14 cellular contexts compared by ENCODE assay signal in the genomic region with DNA sequence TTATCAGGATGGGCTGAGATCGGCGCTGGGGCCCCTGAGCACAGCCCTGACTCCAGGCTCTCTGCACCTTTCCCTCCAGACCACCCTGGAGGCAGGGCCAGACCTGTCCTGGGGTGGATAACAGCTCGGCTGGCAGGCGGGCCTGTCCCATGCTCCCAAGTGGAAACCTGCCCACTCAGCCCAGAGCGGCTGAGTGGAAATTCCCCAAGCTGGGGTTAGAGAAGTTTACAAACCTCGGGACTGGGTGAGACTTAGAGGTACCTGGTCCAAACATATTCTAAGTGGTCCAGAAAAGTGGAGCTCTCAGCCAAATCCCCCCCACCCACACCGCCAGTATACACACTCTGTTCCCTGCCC. TPM values are rescaled to one million over a fixed set of nuclear protein-coding genes. Genes with fewer than 3 reads are reported as not detected.
DNase-seq lines count a peak whose midpoint lies in the region; ATAC-seq and TF ChIP-seq lines count a peak whose summit lies in the region.
"Had no signal": no experiment of that assay in that cellular context is flagged by ENCODE, and none has a peak within 500 bp of the region (broad histone marks: within the 10 kb centered on the region; RNA-seq: fewer than 3 reads in every experiment).

No MANE protein-coding gene starts in this region.

- CTCF ChIA-PET in CD8-positive, alpha-beta T cell (lab: Charles Lee) = interaction anchor here (0.6 to 3.9 kb wide), 6 partner anchors 12 to 783 kb away, joined by 3 to 31 read pairs (median 21); no protein-coding TSS in a partner anchor
- CTCF ChIA-PET in A673 (lab: Charles Lee) = no interaction called here

- no peaks in the 10 kb centered on the region for H4K20me1 ChIP-seq in smooth muscle cell (ENCODE audit: low read depth)

- 59% methylated on average over 7 of the region's 7 CpGs for WGBS in smooth muscle cell (ENCODE audit: low lambda C conversion rate)

- intact Hi-C loops in CD8-positive, alpha-beta T cell (cut with DNase I, micrococcal nuclease) = loop anchor here (2.0 to 5.0 kb wide), 3 partner anchors 157 to 173 kb away; a partner anchor contains a TSS
- intact Hi-C loops in A673 (cut with micrococcal nuclease; ENCODE audit: unreplicated experiment) = no loop called here

- POLR2A ChIA-PET in CD8-positive, alpha-beta T cell (lab: Charles Lee) = interaction anchor here (0.6 to 1.4 kb wide), 2 partner anchors 224 to 1527 kb away, joined by 3 read pairs; no protein-coding TSS in a partner anchor
- POLR2A ChIA-PET in A673 (lab: Charles Lee; ENCODE audit: low non-redundant PET) = no interaction called here

- H3K9ac ChIP-seq in smooth muscle cell (ENCODE audit: low read depth) = peak overlapping the region; percentile 64

- no peaks in the 10 kb centered on the region for H3K9me3 ChIP-seq in CD8-positive, alpha-beta T cell (ENCODE audit: low read length)
- no peaks in the 10 kb centered on the region for H3K9me3 ChIP-seq in KOPT-K1 (ENCODE audit: insufficient read depth, low read length, poor library complexity, severe bottlenecking)
- H3K9me3 ChIP-seq in smooth muscle cell (replicated peaks; ENCODE audit: low read depth) = no peaks in the 10 kb centered on the region
- no peaks in the 10 kb centered on the region for H3K9me3 ChIP-seq in A673 (ENCODE audit: low read depth, low read length, poor library complexity, severe bottlenecking)

- H3K4me3 Mint-ChIP-seq in CD8-positive, alpha-beta T cell = no peak overlapping the region
- H3K4me3 Mint-ChIP-seq: WTC11 had no signal

- H3K27ac ChIP-seq in CD8-positive, alpha-beta T cell (ENCODE audit: low read depth, low read length) = no peak overlapping the region
- H3K27ac ChIP-seq in KOPT-K1 (ENCODE audit: low read depth, low read length, poor library complexity, severe bottlenecking) (peak overlapping the region; percentile 99), smooth muscle cell (ENCODE audit: low read depth) (peak overlapping the region; percentile 69), A673 (ENCODE audit: low read depth, low read length, poor library complexity, severe bottlenecking) (no peak overlapping the region)

- H3K4me1 Mint-ChIP-seq in CD8-positive, alpha-beta T cell (ENCODE audit: low read depth) = peaks cover 63% of the 10 kb centered on the region

- no peak for DNase-seq in CD8-positive, alpha-beta T cell
- DNase-seq in smooth muscle cell (lab: John Stamatoyannopoulos, UW; ENCODE audit: unreplicated experiment) (no peak), RPMI8226 (no peak), A673 (ENCODE audit: low spot score) (no peak), kidney glomerular epithelial cell (lab: John Stamatoyannopoulos, UW) (no peak)

- H3K4me2 ChIP-seq in smooth muscle cell = peak overlapping the region; percentile 54

- no TSS peak for BruUV-seq in A673 (replicated peaks; lab: Mats Ljungman, UMichigan)

- H3K4me1 ChIP-seq in CD8-positive, alpha-beta T cell (ENCODE audit: insufficient read depth, low read length) = peaks cover 46% of the 10 kb centered on the region
- H3K4me1 ChIP-seq in smooth muscle cell (ENCODE audit: low read depth) = peaks cover 3% of the 10 kb centered on the region
- no peaks in the 10 kb centered on the region for H3K4me1 ChIP-seq in A673 (ENCODE audit: insufficient read depth, low read length, poor library complexity, severe bottlenecking)

- no peak for TF ChIP-seq CTCF in CD8-positive, alpha-beta T cell (IDR thresholded peaks at IDR 0.05)
- no peak for TF ChIP-seq CTCF in smooth muscle cell (IDR thresholded peaks at IDR 0.05; ENCODE audit: borderline replicate concordance, insufficient read depth, poor library complexity, severe bottlenecking)
- TF ChIP-seq CTCF in A673 (conservative IDR thresholded peaks at IDR 0.05; ENCODE audit: low read depth, low read length) = no peak

- H3K36me3 Mint-ChIP-seq in CD8-positive, alpha-beta T cell = no peaks in the 10 kb centered on the region
- H3K36me3 Mint-ChIP-seq: WTC11 had no signal

- H2AFZ ChIP-seq in smooth muscle cell (ENCODE audit: low read depth) = no peak overlapping the region

- H3K9me3 Mint-ChIP-seq in CD8-positive, alpha-beta T cell = no peaks in the 10 kb centered on the region
- H3K9me3 Mint-ChIP-seq: WTC11 had no signal

- H3K27me3 ChIP-seq in CD8-positive, alpha-beta T cell (ENCODE audit: insufficient read depth, low read length) = no peaks in the 10 kb centered on the region
- H3K27me3 ChIP-seq in smooth muscle cell (ENCODE audit: low read depth) = no peaks in the 10 kb centered on the region
- no peaks in the 10 kb centered on the region for H3K27me3 ChIP-seq in A673 (replicated peaks; ENCODE audit: insufficient read depth, low read depth, low read length, poor library complexity)

- no peaks in the 10 kb centered on the region for H3K27me3 Mint-ChIP-seq in CD8-positive, alpha-beta T cell (ENCODE audit: low read depth)

- no peak overlapping the region for H3K4me3 ChIP-seq in CD8-positive, alpha-beta T cell (ENCODE audit: low read depth, low read length)
- H3K4me3 ChIP-seq in smooth muscle cell = no peak overlapping the region
- no peak overlapping the region for H3K4me3 ChIP-seq in A673 (ENCODE audit: low read depth, low read length, poor library complexity, severe bottlenecking)
- H3K4me3 ChIP-seq: lung had no signal

- H3K79me2 ChIP-seq in smooth muscle cell (ENCODE audit: low read depth) = no peaks in the 10 kb centered on the region

- H3K36me3 ChIP-seq in CD8-positive, alpha-beta T cell (ENCODE audit: insufficient read depth, low read length) = no peaks in the 10 kb centered on the region
- H3K36me3 ChIP-seq in KOPT-K1 (ENCODE audit: insufficient read depth, low read length) = no peaks in the 10 kb centered on the region
- H3K36me3 ChIP-seq in smooth muscle cell (ENCODE audit: low read depth) = no peaks in the 10 kb centered on the region
- H3K36me3 ChIP-seq in A673 (ENCODE audit: insufficient read depth, low read length, poor library complexity, severe bottlenecking) = no peaks in the 10 kb centered on the region

- ATAC-seq in CD8-positive, alpha-beta T cell = no peak
- ATAC-seq in esophagus mucosa (peak; percentile 6), GM18873 (IDR thresholded peaks at IDR 0.05; ENCODE audit: low FRiP score, unreplicated experiment) (no peak)
- ATAC-seq: WTC11 had no signal

- no peaks in the 10 kb centered on the region for H3F3A ChIP-seq in smooth muscle cell (ENCODE audit: low read depth)

- H3K27ac Mint-ChIP-seq in CD8-positive, alpha-beta T cell = peak overlapping the region; percentile 37
- H3K27ac Mint-ChIP-seq: WTC11 had no signal

RNA-seq across cellular contexts. Expression of a gene that starts 4.8 kb away (rescaled TPM):
- total RNA-seq in CD8-positive, alpha-beta T cell = 1 to 10 TPM; 9.1 to 9.6 TPM
- total RNA-seq in esophagus mucosa = not detected
- 0.40 TPM in 1 of 2 replicates, not detected in the other for total RNA-seq in smooth muscle cell
- polyA plus RNA-seq in smooth muscle cell = 1.00 and 2.3 TPM in 2 replicates
- not detected in 2 replicates for total RNA-seq in A673 (2021)
- total RNA-seq: NCI-H460, osteoblast, SK-MEL-5 had no signal

RNA-seq across cellular contexts. Expression of a gene that starts 32.3 kb away (rescaled TPM):
- total RNA-seq in CD8-positive, alpha-beta T cell = 1 to 10 TPM; 1.3 to 1.8 TPM
- total RNA-seq in esophagus mucosa (not detected), smooth muscle cell (0.04 and 0.22 TPM in 2 replicates), A673 (2021) (not detected in 2 replicates)
- 0.37 TPM in 1 of 2 replicates, not detected in the other for polyA plus RNA-seq in smooth muscle cell
- total RNA-seq: dermis microvascular lymphatic vessel endothelial cell, NCI-H460, osteoblast, SK-MEL-5 had no signal

RNA-seq across cellular contexts. Expression of a gene that starts 47.1 kb away (rescaled TPM):
- total RNA-seq in CD8-positive, alpha-beta T cell = not detected
- total RNA-seq in esophagus mucosa (1.6 TPM), smooth muscle cell (24.6 and 27.7 TPM in 2 replicates), A673 (2021) (12.2 and 12.9 TPM in 2 replicates)
- 50.1 and 84.5 TPM in 2 replicates for polyA plus RNA-seq in smooth muscle cell
- total RNA-seq: NCI-H460, osteoblast had no signal

Comparison
In these comparisons a context has a peak if more than half of its experiments do, and no peak if none do; other contexts are left out.
1. H3K27ac ChIP-seq: peak in KOPT-K1 (single experiment) and smooth muscle cell (single experiment); none in CD8-positive, alpha-beta T cell (single experiment) and A673 (single experiment).